28 cellular contexts compared by ENCODE assay signal in the genomic region with DNA sequence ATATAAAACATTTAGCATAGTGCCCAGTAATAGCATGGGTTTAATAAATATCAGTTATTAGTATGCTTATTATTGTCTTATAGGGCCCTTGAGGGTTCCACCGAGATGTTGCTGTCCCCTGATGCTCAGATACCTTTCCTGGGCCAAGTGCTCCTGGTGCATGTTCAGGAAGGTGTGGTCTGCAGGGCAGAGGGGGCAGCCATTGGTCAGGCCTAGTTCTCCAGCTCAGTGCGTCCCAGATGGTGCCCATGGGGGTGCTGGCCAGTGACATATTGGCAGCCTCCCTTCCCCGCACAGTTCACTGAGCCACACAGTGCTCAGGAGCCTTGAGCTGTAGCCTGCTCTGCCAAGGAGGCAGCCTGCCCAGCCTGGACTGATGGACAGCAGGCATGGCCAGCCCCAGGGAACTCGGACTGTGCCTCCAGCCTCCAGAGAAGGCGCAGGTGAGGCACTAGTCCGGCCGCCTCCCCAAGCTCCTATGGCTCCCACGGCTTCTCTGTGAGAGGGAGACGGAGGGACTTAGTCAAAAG. TPM values are rescaled to one million over a fixed set of nuclear protein-coding genes. Genes with fewer than 3 reads are reported as not detected.
"Had no signal": no experiment of that assay in that cellular context is flagged by ENCODE, and none has a peak within 500 bp of the region (broad histone marks: within the 10 kb centered on the region; RNA-seq: fewer than 3 reads in every experiment).

No MANE protein-coding gene starts in this region.

- H3K27ac Mint-ChIP-seq: immature natural killer cell; naive thymus-derived CD4-positive, alpha-beta T cell; natural killer cell treated with Interleukin-12 subunit alpha and Interleukin-12 subunit beta and Interleukin-15 and Interleukin-18, amount 100 ng/mL, for 72 hours; progenitor cell of endocrine pancreas; stimulated activated naive B cell treated with anti-CD40 and anti-IgM and Interleukin-4, amounts not matched to agents 10 μg/mL and 1 μg/mL and 100 μg/mL, for 72 hours had no signal

- H3K36me3 ChIP-seq: left ventricle myocardium inferior, ovary, right atrium auricular region, right lobe of liver, stomach, thyroid gland, transverse colon, upper lobe of left lung, vagina had no signal

- H3K4me3 ChIP-seq: left ventricle myocardium inferior, lung, mucosa of descending colon, ovary, right atrium auricular region, right lobe of liver, smooth muscle cell, stomach, testis, thyroid gland, transverse colon, upper lobe of left lung, vagina had no signal

- H3K4me1 Mint-ChIP-seq: immature natural killer cell; naive thymus-derived CD4-positive, alpha-beta T cell; stimulated activated naive B cell treated with anti-CD40 and anti-IgM and Interleukin-4, amounts not matched to agents 10 μg/mL and 1 μg/mL and 100 μg/mL, for 72 hours had no signal

- DNase-seq: hippocampal formation; immature natural killer cell; left ventricle myocardium inferior; midbrain; mucosa of descending colon; naive thymus-derived CD4-positive, alpha-beta T cell; ovary; right lobe of liver; stimulated activated CD4-positive, alpha-beta T cell treated with anti-CD3 and anti-CD28 coated beads, Interleukin-1b, Interleukin-23, amount 100 ng/mL, for 48 hours; stimulated activated CD4-positive, alpha-beta T cell treated with anti-CD3 and anti-CD28 coated beads, Interleukin-2, amount 100 ng/mL, for 48 hours; stimulated activated CD4-positive, alpha-beta T cell treated with anti-CD3 and anti-CD28 coated beads, Interleukin-4, amount 100 ng/mL, for 4 hours; stimulated activated CD8-positive, alpha-beta memory T cell treated with anti-CD3 and anti-CD28 coated beads, Interleukin-4, amount 100 ng/mL, for 48 hours; stimulated activated naive B cell treated with anti-CD40 and anti-IgM and Interleukin-4, amounts not matched to agents 10 μg/mL and 1 μg/mL and 100 μg/mL, for 72 hours; stimulated activated naive CD8-positive, alpha-beta T cell treated with anti-CD3 and anti-CD28 coated beads, Interleukin-15, Interleukin-2, amounts not matched to agents 100 U/mL and 50 U/mL, for 24 hours; stomach; testis; thyroid gland; transverse colon had no signal

- ATAC-seq: mucosa of descending colon; naive thymus-derived CD4-positive, alpha-beta T cell; natural killer cell treated with Interleukin-12 subunit alpha and Interleukin-12 subunit beta and Interleukin-15 and Interleukin-18, amount 100 ng/mL, for 72 hours; right lobe of liver; stimulated activated naive B cell treated with anti-CD40 and anti-IgM and Interleukin-4, amounts not matched to agents 10 μg/mL and 1 μg/mL and 100 μg/mL, for 72 hours; stimulated activated naive CD8-positive, alpha-beta T cell treated with anti-CD3 and anti-CD28 coated beads, Interleukin-15, Interleukin-2, amounts not matched to agents 100 U/mL and 50 U/mL, for 24 hours had no signal

- H3K4me3 Mint-ChIP-seq: immature natural killer cell; naive thymus-derived CD4-positive, alpha-beta T cell; natural killer cell treated with Interleukin-12 subunit alpha and Interleukin-12 subunit beta and Interleukin-15 and Interleukin-18, amount 100 ng/mL, for 72 hours; stimulated activated naive B cell treated with anti-CD40 and anti-IgM and Interleukin-4, amounts not matched to agents 10 μg/mL and 1 μg/mL and 100 μg/mL, for 72 hours had no signal

- H3K27ac ChIP-seq: left ventricle myocardium inferior, ovary, right atrium auricular region, right lobe of liver, stomach, testis, thyroid gland, transverse colon, upper lobe of left lung, vagina had no signal

- H3K9me3 ChIP-seq: left ventricle myocardium inferior, mucosa of descending colon, ovary, right lobe of liver, testis, thyroid gland, transverse colon, upper lobe of left lung, vagina had no signal

- FAIRE-seq: islet of Langerhans had no signal

- H3K4me1 ChIP-seq: left ventricle myocardium inferior, right atrium auricular region, right lobe of liver, stomach, testis, thyroid gland, transverse colon, upper lobe of left lung, vagina had no signal

- H3K36me3 Mint-ChIP-seq: immature natural killer cell; naive thymus-derived CD4-positive, alpha-beta T cell; natural killer cell treated with Interleukin-12 subunit alpha and Interleukin-12 subunit beta and Interleukin-15 and Interleukin-18, amount 100 ng/mL, for 72 hours; stimulated activated naive B cell treated with anti-CD40 and anti-IgM and Interleukin-4, amounts not matched to agents 10 μg/mL and 1 μg/mL and 100 μg/mL, for 72 hours had no signal

- H3K9me3 Mint-ChIP-seq: immature natural killer cell; natural killer cell treated with Interleukin-12 subunit alpha and Interleukin-12 subunit beta and Interleukin-15 and Interleukin-18, amount 100 ng/mL, for 72 hours had no signal

RNA-seq across cellular contexts. Expression of gene GRIN2A, which starts 7.7 kb away (rescaled TPM):
- total RNA-seq: myocyte; naive thymus-derived CD4-positive, alpha-beta T cell; natural killer cell treated with Interleukin-12 subunit alpha and Interleukin-12 subunit beta and Interleukin-15 and Interleukin-18, amount 100 ng/mL, for 72 hours; pulmonary artery endothelial cell; right lobe of liver had no signal
- polyA plus RNA-seq: immature natural killer cell; naive thymus-derived CD4-positive, alpha-beta T cell had no signal
